In genomic region chr6:98834060-98835031, GRCh38 we compare ENCODE assay signal across 8 cellular contexts. TPM values are rescaled to one million over a fixed set of nuclear protein-coding genes. Genes with fewer than 3 reads are reported as not detected.
DNase-seq lines count a peak whose midpoint lies in the region; ATAC-seq, FAIRE-seq and TF ChIP-seq lines count a peak whose summit lies in the region.

TSS of gene POU3F2 (plus strand) at chr6:98834574. CDS start at chr6:98834874, 300 bp downstream.

- intact Hi-C loops in right lobe of liver (cut with DNase I): no loop called here

- no peaks in the 10 kb centered on the region for H3K9me3 ChIP-seq in A549
- no peaks in the 10 kb centered on the region for H3K9me3 ChIP-seq in right lobe of liver

- POLR2A ChIA-PET in A549 (lab: Yijun Ruan, JAX): no interaction called here

- peak; percentile 69 to 79 for ATAC-seq in A549
- peak; percentile 63 for ATAC-seq in GM18870 (IDR thresholded peaks at IDR 0.05; ENCODE audit: unreplicated experiment)
- peak; percentile 74 for ATAC-seq in HG03108 (IDR thresholded peaks at IDR 0.05; ENCODE audit: unreplicated experiment)
- peak; percentile 36 to 58 (median 52) for ATAC-seq in right lobe of liver

- FAIRE-seq in A549 (lab: Jason Lieb, UNC): no peak

- no peak for TF ChIP-seq CTCF in A549 (IDR thresholded peaks at IDR 0.05)
- no peak for TF ChIP-seq CTCF in right lobe of liver (IDR thresholded peaks at IDR 0.05)

- no peak within 1 kb of the TSS for H3K27ac ChIP-seq in A549
- no peak within 1 kb of the TSS for H3K27ac ChIP-seq in right lobe of liver

- peak; percentile 64 to 66 for DNase-seq in A549 (ENCODE audit: low read depth in 1 of 2, low spot score in 1 of 2)
- peak; percentile 96 for DNase-seq in NCI-H2171 treated with DMSO at 0.1 percent for 48 hours (lab: John Stamatoyannopoulos, UW)
- peak; percentile 66 for DNase-seq in activated CD4-positive, alpha-beta T cell treated with anti-CD3 and anti-CD28 coated beads for 4 hours
- DNase-seq in dermis microvascular lymphatic vessel endothelial cell (ENCODE audit: low read depth in 2 of 2): peak; percentile 63 to 90
- DNase-seq in right lobe of liver: peak; percentile 50 to 57 (median 51)
- peak; percentile 69 for DNase-seq in stimulated activated CD4-positive, alpha-beta T cell treated with anti-CD3 and anti-CD28 coated beads, Interleukin-4, amount 100 ng/mL, for 1 hour

- TF ChIP-seq EP300 in A549 (IDR thresholded peaks at IDR 0.05): no peak

- H3K4me1 ChIP-seq in A549 (peaks cover 11% of the 10 kb centered on the region; the same call in 2 of the 3 replicates), right lobe of liver (peaks cover 0 to 43% (median 10%) of the 10 kb centered on the region in 4 donors)

- peaks cover 14 to 88% of the 10 kb centered on the region in 2 donors for H3K27me3 ChIP-seq in right lobe of liver

- 2% methylated on average over 14 of the region's 83 CpGs for WGBS in A549 (ENCODE audit: missing lambda C conversion rate)
- WGBS in right lobe of liver (ENCODE audit: insufficient coverage, low coverage, low lambda C conversion rate, missing lambda C conversion rate): 2% methylated on average over 53 of the region's 83 CpGs

- H3K4me2 ChIP-seq in A549: peak within 1 kb of the TSS; percentile 98

- no peak for TF ChIP-seq RAD21 in A549 (conservative IDR thresholded peaks at IDR 0.05 in 1 of 2, IDR thresholded peaks at IDR 0.05 in 1 of 2)

- peak within 1 kb of the TSS; percentile 55 for H3K4me3 ChIP-seq in A549
- peak within 1 kb of the TSS; percentile 30 to 50 (median 45) for H3K4me3 ChIP-seq in right lobe of liver

- TF ChIP-seq POLR2A in A549 (IDR thresholded peaks at IDR 0.05; ENCODE audit: low read length): no peak
- TF ChIP-seq POLR2A in right lobe of liver (IDR thresholded peaks at IDR 0.05): no peak

- CTCF ChIA-PET in A549 (lab: Yijun Ruan, JAX): no interaction called here

- no peaks in the 10 kb centered on the region for H3K36me3 ChIP-seq in right lobe of liver

TF ChIP-seq in A549, 52 proteins besides CTCF, POLR2A, EP300 and RAD21:
- TF ChIP-seq CBX8 (IDR thresholded peaks at IDR 0.05): no peak
- no peak for TF ChIP-seq ZNF302 (CRISPR knock-in tag; IDR thresholded peaks at IDR 0.05)
- peak; percentile 44 for TF ChIP-seq MAX (IDR thresholded peaks at IDR 0.05)
- peak; percentile 95 for TF ChIP-seq RFX5 (IDR thresholded peaks at IDR 0.05)
- 0 out of 2 replicates have a peak, but pooled peaks have one; percentile 28 for TF ChIP-seq E2F6 (IDR thresholded peaks at IDR 0.05; ENCODE audit: borderline replicate concordance, low read depth)

RNA-seq across cellular contexts. Expression of gene POU3F2, which starts in this region (rescaled TPM):
- not detected in 2 replicates for polyA plus RNA-seq in A549 (2011; rRNA removed)
- not detected in 2 replicates for polyA plus RNA-seq in A549 (2012; cell fraction: cytosol; rRNA removed)
- polyA plus RNA-seq in A549 (2012; cell fraction: nucleus; rRNA removed): not detected in 2 replicates
- polyA plus RNA-seq in A549 (2017; fragmentation: RNase III; extraction: RNeasy Plus Mini Kit Qiagen cat#74134 plus additional on column Dnase treatment): not detected in 3 replicates
- polyA minus RNA-seq in A549 (2011; rRNA and poly(A)+ RNA removed): not detected in 2 replicates
- not detected in 2 replicates for total RNA-seq in dermis microvascular lymphatic vessel endothelial cell
- not detected for total RNA-seq in right lobe of liver

Comparison
In these comparisons a context has a peak if more than half of its experiments do, and no peak if none do; other contexts are left out.
1. Peak in DNase-seq, ATAC-seq, H3K4me3 ChIP-seq and H3K4me2 ChIP-seq in A549; RNA of the gene not detected or under 1 TPM.
2. Peak in DNase-seq in dermis microvascular lymphatic vessel endothelial cell; RNA of the gene not detected or under 1 TPM.
3. Peak in DNase-seq, ATAC-seq and H3K4me3 ChIP-seq in right lobe of liver; RNA of the gene not detected or under 1 TPM.